ENCODE assay signal across 8 cellular contexts in the genomic region with DNA sequence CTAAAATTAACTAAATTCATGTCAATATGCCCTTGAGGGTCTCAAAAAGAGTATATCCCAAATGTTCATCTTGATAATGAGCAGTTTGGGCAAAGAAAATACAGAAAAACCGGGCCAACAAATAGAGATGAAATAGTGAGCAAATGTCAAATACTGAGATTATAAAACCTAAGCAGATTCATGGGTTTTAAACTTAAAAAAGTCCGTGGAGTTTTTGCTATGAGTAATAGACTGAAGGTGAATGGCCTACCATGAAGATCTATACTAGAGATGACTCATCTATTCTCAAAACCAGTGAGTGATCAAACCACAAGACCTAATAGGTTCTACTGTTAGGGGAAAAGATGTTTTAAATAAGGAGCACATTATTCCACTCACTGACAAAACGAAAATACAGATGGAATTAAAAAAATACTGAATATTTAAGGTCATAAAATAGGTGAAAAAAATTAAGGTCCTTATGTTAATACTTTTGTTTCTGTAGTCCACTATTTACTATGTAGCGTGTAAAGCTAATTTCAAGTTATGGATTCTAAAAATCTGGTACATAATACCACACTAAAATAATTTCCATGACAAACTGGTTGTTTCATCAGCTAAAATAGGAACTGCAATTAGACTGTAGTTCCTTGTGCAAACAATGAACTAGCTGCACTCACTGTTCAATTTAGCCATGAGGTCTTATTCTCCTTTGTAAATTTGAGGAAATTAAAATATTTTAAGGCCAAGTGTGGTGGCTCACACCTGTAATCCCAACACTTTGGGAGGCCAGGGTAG. TPM values are rescaled to one million over a fixed set of nuclear protein-coding genes. Genes with fewer than 3 reads are reported as not detected.
A peak's percentile ranks its signal among the peaks of the same experiment; 100 is the strongest.
DNase-seq lines count a peak whose midpoint lies in the region; ATAC-seq, FAIRE-seq and TF ChIP-seq lines count a peak whose summit lies in the region.

No MANE protein-coding gene starts in this region.

- ATAC-seq in GM21825 (IDR thresholded peaks at IDR 0.05; ENCODE audit: unreplicated experiment), result peak; percentile 69
- ATAC-seq in naive B cell (ENCODE audit: low read depth in 2 of 2), result no peak

- H3K27me3 ChIP-seq in brain microvascular endothelial cell (replicated peaks) (no peaks in the 10 kb centered on the region), H7 (ENCODE audit: control insufficient read depth, insufficient read depth, low read length) (no peaks in the 10 kb centered on the region)

- peak overlapping the region in 4 of 6 donors; percentile 37 to 88 (median 74) for H3K27ac Mint-ChIP-seq in naive B cell

- H3K36me3 Mint-ChIP-seq in naive B cell, result peaks cover 34% of the 10 kb centered on the region in 2 donors

- FAIRE-seq in GM12891 (lab: Jason Lieb, UNC), result peak; percentile 9

- DNase-seq in GM12891 (ENCODE audit: insufficient read length, low spot score) (no peak), LoVo (ENCODE audit: low spot score) (peak; percentile 34), brain microvascular endothelial cell (no peak), naive B cell (no peak), NCI-H1048 (lab: John Stamatoyannopoulos, UW) (no peak), NCI-H146 treated with DMSO at 0.1 percent for 48 hours (lab: John Stamatoyannopoulos, UW; ENCODE audit: unreplicated experiment) (no peak), H7 (no peak)

- H3K27me3 Mint-ChIP-seq in naive B cell, result no peaks in the 10 kb centered on the region

- H3K36me3 ChIP-seq in brain microvascular endothelial cell (replicated peaks) (peaks cover 60% of the 10 kb centered on the region), H7 (replicated peaks; ENCODE audit: control insufficient read depth, insufficient read depth, low read length) (peaks cover 41% of the 10 kb centered on the region)

- H3K9me3 Mint-ChIP-seq in naive B cell, result peaks cover 0 to 2% (median 0%) of the 10 kb centered on the region in 7 donors

- H3K4me3 ChIP-seq in brain microvascular endothelial cell (ENCODE audit: low read depth, low read length) (peak overlapping the region; percentile 18), H7 (ENCODE audit: insufficient read depth, low read depth, low read length) (no peak overlapping the region)

- H3K4me1 Mint-ChIP-seq in naive B cell, result peaks cover 38 to 62% (median 56%) of the 10 kb centered on the region in 3 donors

- H3K4me3 Mint-ChIP-seq in naive B cell, result peak overlapping the region; percentile 17 to 98 (median 50)

- no peak for TF ChIP-seq CTCF in brain microvascular endothelial cell (IDR thresholded peaks at IDR 0.05; ENCODE audit: low read depth, low read length, missing control alignments)

- in situ Hi-C loops in brain microvascular endothelial cell (cut with HindIII; ENCODE audit: low pct_ligation_motif_present, low sequenced_read_pairs), result no loop called here

- TF ChIP-seq POLR2A in GM12891 (IDR thresholded peaks at IDR 0.05; ENCODE audit: low read depth, low read length), result no peak; the same call in 1 of the 2 replicates

- peak overlapping the region; percentile 54 for H3K27ac ChIP-seq in brain microvascular endothelial cell

TF ChIP-seq in GM12891, 5 proteins besides CTCF, POLR2A, EP300 and RAD21:
- TF ChIP-seq SPI1 (IDR thresholded peaks at IDR 0.05; ENCODE audit: low read depth, low read length), result peak; percentile 59
- no peak for TF ChIP-seq TAF1 (IDR thresholded peaks at IDR 0.05; ENCODE audit: low read depth, low read length)
- TF ChIP-seq POU2F2 (IDR thresholded peaks at IDR 0.05; ENCODE audit: low read depth, low read length), result no peak
- TF ChIP-seq PAX5 (IDR thresholded peaks at IDR 0.05; ENCODE audit: insufficient read depth, low read length, severe bottlenecking), result no peak
- peak; percentile 38; the same call in 1 of the 2 replicates for TF ChIP-seq POLR2AphosphoS5 (IDR thresholded peaks at IDR 0.05; ENCODE audit: low read depth, low read length)

RNA-seq across cellular contexts. Expression of a gene that starts 5.0 kb away (rescaled TPM):
- polyA plus RNA-seq in GM12891 (2012; ENCODE audit: low read depth, missing spikeins), result 626 TPM
- 1,000 to 10,000 TPM in 2 of 6 donors, 100 to 1,000 TPM in 4; 797 to 1,243 (median 873) TPM for polyA plus RNA-seq in naive B cell (ENCODE audit: low read depth in 6 of 6)
- total RNA-seq in H7 (2014; rRNA removed; shearing (Covaris generic)), result 1,394 and 2,138 TPM in 2 replicates

RNA-seq across cellular contexts. Expression of a gene that starts 15.7 kb away (rescaled TPM):
- polyA plus RNA-seq in GM12891 (2012; ENCODE audit: low read depth, missing spikeins), result 0.13 TPM
- polyA plus RNA-seq in naive B cell (ENCODE audit: low read depth in 6 of 6), result under 1 TPM in 1 of 6 donors, not detected in 5; 0.26 TPM
- total RNA-seq in H7 (2014; rRNA removed; shearing (Covaris generic)), result 0.11 and 0.14 TPM in 2 replicates
